14 cellular contexts compared by ENCODE assay signal in genomic region chr1:231861541-231862481, GRCh38.
DNase-seq lines count a peak whose midpoint lies in the region; ATAC-seq and TF ChIP-seq lines count a peak whose summit lies in the region.
"Had no signal": no experiment of that assay in that cellular context is flagged by ENCODE, and none has a peak within 500 bp of the region (broad histone marks: within the 10 kb centered on the region; RNA-seq: fewer than 3 reads in every experiment).

No MANE protein-coding gene starts in this region.

- no peaks in the 10 kb centered on the region for H3K27me3 ChIP-seq in sigmoid colon
- H3K27me3 ChIP-seq: dorsolateral prefrontal cortex had no signal

- peaks cover 0 to 22% (median 8%) of the 10 kb centered on the region in 4 donors for H3K4me1 ChIP-seq in sigmoid colon

- TF ChIP-seq POLR2A in sigmoid colon (IDR thresholded peaks at IDR 0.05), result no peak

- ATAC-seq in omental fat pad (ENCODE audit: low FRiP score) (peak; percentile 47), HG02973 (IDR thresholded peaks at IDR 0.05; ENCODE audit: unreplicated experiment) (no peak)
- ATAC-seq: naive thymus-derived CD8-positive, alpha-beta T cell had no signal

- no peaks in the 10 kb centered on the region for H3K36me3 ChIP-seq in sigmoid colon

- TF ChIP-seq CTCF in fibroblast of pulmonary artery (IDR thresholded peaks at IDR 0.05; ENCODE audit: low read length, missing control alignments), result no peak
- TF ChIP-seq CTCF in omental fat pad (IDR thresholded peaks at IDR 0.05), result no peak
- no peak for TF ChIP-seq CTCF in sigmoid colon (IDR thresholded peaks at IDR 0.05)

- no peak overlapping the region for H3K27ac ChIP-seq in sigmoid colon
- H3K27ac ChIP-seq: dorsolateral prefrontal cortex had no signal

- DNase-seq in HCEC 1CT (peak; percentile 55), amniotic epithelial cell (ENCODE audit: low read depth) (peak; percentile 89), fibroblast of pulmonary artery (ENCODE audit: low read depth) (peak; percentile 53), omental fat pad (ENCODE audit: low spot score) (no peak), retina (no peak), sigmoid colon (no peak), NCI-H1694 (lab: John Stamatoyannopoulos, UW) (no peak)
- DNase-seq: activated CD4-positive, alpha-beta T cell treated with anti-CD3 and anti-CD28 coated beads for 1 hour; dorsolateral prefrontal cortex; glutamatergic neuron; MM.1S; naive thymus-derived CD8-positive, alpha-beta T cell had no signal

- intact Hi-C loops in sigmoid colon (cut with DNase I), result no loop called here

- no peak for TF ChIP-seq EP300 in sigmoid colon (IDR thresholded peaks at IDR 0.05)

- WGBS in sigmoid colon, 2 donors, result 75 to 78% methylated on average over 7 of the region's 7 CpGs

- no peaks in the 10 kb centered on the region for H3K9me3 ChIP-seq in sigmoid colon

- H3K4me3 ChIP-seq in fibroblast of pulmonary artery (replicated peaks; ENCODE audit: low read depth, low read length) (no peak overlapping the region), sigmoid colon (no peak overlapping the region)
- H3K4me3 ChIP-seq: dorsolateral prefrontal cortex, skin epidermis had no signal

Comparison
In these comparisons a context has a peak if more than half of its experiments do, and no peak if none do; other contexts are left out.
1. DNase-seq: peak in HCEC 1CT (single experiment), amniotic epithelial cell (single experiment) and fibroblast of pulmonary artery (single experiment); none in omental fat pad (single experiment), retina (single experiment), sigmoid colon (single experiment) and NCI-H1694 (single experiment).